ENCODE assay signal across 1 cellular context in genomic region chr1:87106158-87106557, GRCh38.
TF ChIP-seq lines count a peak whose summit lies in the region.

No MANE protein-coding gene starts in this region.

TF ChIP-seq in GM23338, 12 proteins besides CTCF, POLR2A, EP300 and RAD21 (continued from another document):
- TF ChIP-seq, protein P1, sequence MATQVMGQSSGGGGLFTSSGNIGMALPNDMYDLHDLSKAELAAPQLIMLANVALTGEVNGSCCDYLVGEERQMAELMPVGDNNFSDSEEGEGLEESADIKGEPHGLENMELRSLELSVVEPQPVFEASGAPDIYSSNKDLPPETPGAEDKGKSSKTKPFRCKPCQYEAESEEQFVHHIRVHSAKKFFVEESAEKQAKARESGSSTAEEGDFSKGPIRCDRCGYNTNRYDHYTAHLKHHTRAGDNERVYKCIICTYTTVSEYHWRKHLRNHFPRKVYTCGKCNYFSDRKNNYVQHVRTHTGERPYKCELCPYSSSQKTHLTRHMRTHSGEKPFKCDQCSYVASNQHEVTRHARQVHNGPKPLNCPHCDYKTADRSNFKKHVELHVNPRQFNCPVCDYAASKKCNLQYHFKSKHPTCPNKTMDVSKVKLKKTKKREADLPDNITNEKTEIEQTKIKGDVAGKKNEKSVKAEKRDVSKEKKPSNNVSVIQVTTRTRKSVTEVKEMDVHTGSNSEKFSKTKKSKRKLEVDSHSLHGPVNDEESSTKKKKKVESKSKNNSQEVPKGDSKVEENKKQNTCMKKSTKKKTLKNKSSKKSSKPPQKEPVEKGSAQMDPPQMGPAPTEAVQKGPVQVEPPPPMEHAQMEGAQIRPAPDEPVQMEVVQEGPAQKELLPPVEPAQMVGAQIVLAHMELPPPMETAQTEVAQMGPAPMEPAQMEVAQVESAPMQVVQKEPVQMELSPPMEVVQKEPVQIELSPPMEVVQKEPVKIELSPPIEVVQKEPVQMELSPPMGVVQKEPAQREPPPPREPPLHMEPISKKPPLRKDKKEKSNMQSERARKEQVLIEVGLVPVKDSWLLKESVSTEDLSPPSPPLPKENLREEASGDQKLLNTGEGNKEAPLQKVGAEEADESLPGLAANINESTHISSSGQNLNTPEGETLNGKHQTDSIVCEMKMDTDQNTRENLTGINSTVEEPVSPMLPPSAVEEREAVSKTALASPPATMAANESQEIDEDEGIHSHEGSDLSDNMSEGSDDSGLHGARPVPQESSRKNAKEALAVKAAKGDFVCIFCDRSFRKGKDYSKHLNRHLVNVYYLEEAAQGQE (IDR thresholded peaks at IDR 0.05; ENCODE audit: unreplicated experiment): no peak
